8 cellular contexts compared by ENCODE assay signal in the genomic region with DNA sequence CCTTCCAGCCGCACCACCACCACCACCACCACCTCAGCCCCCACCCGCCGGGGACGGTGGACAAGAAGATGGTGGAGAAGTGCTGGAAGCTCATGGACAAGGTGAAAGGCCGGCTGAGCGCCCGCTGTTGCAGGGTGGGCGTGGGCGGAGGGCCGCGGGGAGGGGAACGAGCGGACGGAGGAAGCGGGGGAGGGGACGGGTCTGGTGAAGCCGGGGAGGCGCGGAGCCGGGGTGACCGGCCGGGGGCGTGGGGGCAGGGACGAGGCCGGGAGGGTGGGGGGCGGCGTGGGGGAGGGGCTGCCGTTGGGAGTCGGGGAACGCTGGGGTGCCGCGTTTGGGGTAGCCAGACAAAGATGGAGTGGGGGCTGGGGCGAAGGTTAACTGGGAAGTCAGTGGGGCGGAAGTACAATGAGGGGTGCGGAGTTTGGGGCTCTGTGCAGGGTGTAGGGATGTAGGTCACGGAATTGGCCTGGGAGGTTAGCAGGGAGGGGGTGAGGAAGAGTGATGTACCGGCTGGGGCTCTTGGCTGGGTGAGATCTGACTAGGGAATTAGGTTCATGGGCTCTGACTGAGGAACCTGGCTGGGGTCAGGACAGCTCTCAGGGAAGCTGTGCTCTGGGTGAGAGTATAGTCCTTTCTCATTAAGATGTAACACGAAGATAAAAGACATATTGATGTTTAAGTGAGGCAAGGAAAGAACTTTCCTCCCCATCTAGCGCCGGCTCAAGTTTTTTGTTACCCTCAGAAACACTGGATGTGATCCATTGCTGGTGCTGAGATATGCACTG. TPM values are rescaled to one million over a fixed set of nuclear protein-coding genes. Genes with fewer than 3 reads are reported as not detected.
A peak's percentile ranks its signal among the peaks of the same experiment; 100 is the strongest.
DNase-seq lines count a peak whose midpoint lies in the region; ATAC-seq and TF ChIP-seq lines count a peak whose summit lies in the region.

No MANE protein-coding gene starts in this region.

- ATAC-seq in HG02970 (IDR thresholded peaks at IDR 0.05; ENCODE audit: low FRiP score, unreplicated experiment) (peak; percentile 12), sciatic nerve (peak; percentile 28)

- peaks cover 54% of the 10 kb centered on the region for H3K79me2 ChIP-seq in hepatocyte

- H3K4me3 ChIP-seq in hepatocyte = peak overlapping the region; percentile 99

- H3K9me2 ChIP-seq in hepatocyte (replicated peaks; ENCODE audit: insufficient read depth) = no peaks in the 10 kb centered on the region

- H3K9me3 ChIP-seq in hepatocyte (ENCODE audit: low read depth) = no peaks in the 10 kb centered on the region

- H3K4me1 ChIP-seq in hepatocyte (ENCODE audit: insufficient read depth) = peaks cover 8% of the 10 kb centered on the region

- DNase-seq in DMS79 treated with DMSO at 0.1 percent for 48 hours (lab: John Stamatoyannopoulos, UW) (peak; percentile 38), DMS79 (lab: John Stamatoyannopoulos, UW) (no peak), SK-MEL-5 (ENCODE audit: low read depth, low spot score) (peak; percentile 15), amniotic epithelial cell (ENCODE audit: low read depth) (peak; percentile 11), hepatocyte (ENCODE audit: low spot score) (peak; percentile 72), sciatic nerve (ENCODE audit: low spot score) (peak; percentile 84), NCI-H1436 treated with DMSO at 0.1 percent for 48 hours (lab: John Stamatoyannopoulos, UW) (no peak)

- H3K4me2 ChIP-seq in hepatocyte = peak overlapping the region; percentile 80

- H3K36me3 ChIP-seq in hepatocyte (replicated peaks; ENCODE audit: insufficient read depth, low read depth) = no peaks in the 10 kb centered on the region

- H3K27me3 ChIP-seq in hepatocyte = no peaks in the 10 kb centered on the region

- peaks cover 19% of the 10 kb centered on the region for H4K20me1 ChIP-seq in hepatocyte (ENCODE audit: insufficient read depth, poor library complexity, severe bottlenecking)

- TF ChIP-seq CTCF in hepatocyte (IDR thresholded peaks at IDR 0.05; ENCODE audit: poor library complexity) = no peak

- peak overlapping the region; percentile 97 for H3K27ac ChIP-seq in hepatocyte

- peak overlapping the region; percentile 99 for H2AFZ ChIP-seq in hepatocyte

- intact Hi-C loops in sciatic nerve (cut with DNase I) = loop anchor here (10.0 kb wide), 1 partner anchor 88 kb away; no protein-coding TSS in a partner anchor

- under 1% methylated on average over 9 of the region's 40 CpGs for WGBS in hepatocyte (ENCODE audit: low lambda C conversion rate, missing lambda C conversion rate)

- in situ Hi-C loops in SK-MEL-5 (cut with HindIII; ENCODE audit: low pct_unique_long_range_greater_than_20kb, low sequenced_read_pairs) = no loop called here

RNA-seq across cellular contexts. Expression of a gene that starts 0.6 kb away (rescaled TPM):
- 5.8 and 7.6 TPM in 2 replicates for total RNA-seq in SK-MEL-5 (2014; rRNA removed; shearing (Covaris generic))
- polyA plus RNA-seq in SK-MEL-5 (2015; cell fraction: cytosol; rRNA removed) = 10.5 and 13.3 TPM in 2 replicates
- polyA plus RNA-seq in SK-MEL-5 (2015; cell fraction: nucleus; rRNA removed) = 5.0 and 6.4 TPM in 2 replicates
- total RNA-seq in hepatocyte = 12.1 and 15.6 TPM in 2 replicates
- polyA plus RNA-seq in hepatocyte = 4.6 and 6.6 TPM in 2 replicates
- 31.1 TPM for total RNA-seq in sciatic nerve

RNA-seq across cellular contexts. Expression of a gene that starts 21.4 kb away (rescaled TPM):
- total RNA-seq in SK-MEL-5 (2014; rRNA removed; shearing (Covaris generic)) = not detected in 2 replicates
- polyA plus RNA-seq in SK-MEL-5 (2015; cell fraction: cytosol; rRNA removed) = not detected in 2 replicates
- not detected in 2 replicates for polyA plus RNA-seq in SK-MEL-5 (2015; cell fraction: nucleus; rRNA removed)
- total RNA-seq in hepatocyte = 12.7 and 27.0 TPM in 2 replicates
- 26.5 and 32.8 TPM in 2 replicates for polyA plus RNA-seq in hepatocyte
- 0.62 TPM for total RNA-seq in sciatic nerve

RNA-seq across cellular contexts. Expression of a gene that starts 38.2 kb away (rescaled TPM):
- 8.7 and 11.5 TPM in 2 replicates for total RNA-seq in SK-MEL-5 (2014; rRNA removed; shearing (Covaris generic))
- polyA plus RNA-seq in SK-MEL-5 (2015; cell fraction: cytosol; rRNA removed) = 17.3 and 23.0 TPM in 2 replicates
- 23.6 and 31.7 TPM in 2 replicates for polyA plus RNA-seq in SK-MEL-5 (2015; cell fraction: nucleus; rRNA removed)
- total RNA-seq in hepatocyte = 12.5 and 13.3 TPM in 2 replicates
- polyA plus RNA-seq in hepatocyte = 9.4 and 10.0 TPM in 2 replicates
- total RNA-seq in sciatic nerve = 13.9 TPM

RNA-seq across cellular contexts. Expression of a gene that starts 57.9 kb away (rescaled TPM):
- 0.05 TPM in 1 of 2 replicates, not detected in the other for total RNA-seq in SK-MEL-5 (2014; rRNA removed; shearing (Covaris generic))
- 0.45 and 1.3 TPM in 2 replicates for polyA plus RNA-seq in SK-MEL-5 (2015; cell fraction: cytosol; rRNA removed)
- polyA plus RNA-seq in SK-MEL-5 (2015; cell fraction: nucleus; rRNA removed) = 2.5 and 2.6 TPM in 2 replicates
- total RNA-seq in hepatocyte = not detected in 2 replicates
- polyA plus RNA-seq in hepatocyte = 0.45 and 0.99 TPM in 2 replicates
- not detected for total RNA-seq in sciatic nerve

Comparison
In these comparisons a context has a peak if more than half of its experiments do, and no peak if none do; other contexts are left out.
1. DNase-seq: peak in DMS79 treated with DMSO at 0.1 percent for 48 hours (single experiment), SK-MEL-5 (single experiment), amniotic epithelial cell (single experiment), hepatocyte (single experiment) and sciatic nerve (single experiment); none in DMS79 (single experiment) and NCI-H1436 treated with DMSO at 0.1 percent for 48 hours (single experiment).